ENCODE assay signal across 23 cellular contexts in the genomic region with DNA sequence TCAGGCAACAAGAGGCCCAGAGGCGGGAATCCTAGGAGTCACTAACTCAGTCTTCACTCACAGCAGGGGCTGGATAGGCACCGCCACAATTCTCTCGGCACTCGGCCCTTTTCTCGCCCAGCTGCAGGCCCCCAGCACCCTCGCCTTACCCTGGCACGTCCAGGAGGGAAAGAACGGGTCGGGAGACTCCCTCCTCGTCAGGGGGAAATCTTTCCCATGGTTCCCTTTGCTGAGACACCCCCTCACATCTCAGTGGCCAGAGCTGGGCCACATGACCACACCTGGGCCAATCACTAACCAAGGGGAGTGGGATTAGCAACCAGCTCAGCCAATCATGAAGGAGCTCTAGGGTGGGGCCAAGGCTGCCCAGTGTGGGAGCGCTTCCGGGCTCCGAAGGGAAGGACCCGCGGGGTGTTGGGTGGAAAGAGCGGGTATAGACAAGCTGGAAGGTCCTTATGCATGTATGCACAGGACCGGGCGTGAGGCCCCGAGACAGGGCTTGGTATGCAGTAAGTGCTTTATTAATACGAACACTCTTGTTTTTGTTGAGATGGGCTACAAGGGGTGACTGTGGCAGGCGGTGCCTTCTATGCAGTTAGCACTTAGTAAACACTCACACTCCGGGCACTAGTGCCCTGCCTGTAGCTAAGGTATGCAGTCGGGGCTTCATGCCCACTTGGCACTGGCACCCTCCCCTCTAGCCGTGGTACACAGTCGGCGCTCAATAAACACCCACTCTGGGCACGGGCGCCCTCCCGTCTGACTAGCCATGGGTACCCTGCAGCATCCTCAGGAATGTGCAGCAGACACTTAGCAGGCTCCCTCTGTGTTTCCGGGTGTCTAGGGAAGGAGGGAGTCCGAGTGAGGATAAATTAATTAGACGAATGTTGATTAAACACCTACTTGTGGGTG. TPM values are rescaled to one million over a fixed set of nuclear protein-coding genes. Genes with fewer than 3 reads are reported as not detected.
DNase-seq lines count a peak whose midpoint lies in the region; ATAC-seq, FAIRE-seq and TF ChIP-seq lines count a peak whose summit lies in the region.
"Had no signal": no experiment of that assay in that cellular context is flagged by ENCODE, and none has a peak within 500 bp of the region (broad histone marks: within the 10 kb centered on the region; RNA-seq: fewer than 3 reads in every experiment).

No MANE protein-coding gene starts in this region.

- no peaks in the 10 kb centered on the region for H4K20me1 ChIP-seq in HepG2 (ENCODE audit: insufficient read depth, low read length)

- H3K4me3 ChIP-seq in HepG2 (replicated peaks in 1 of 3; ENCODE audit: insufficient read depth in 1 of 3, low read depth in 2 of 3, low read length in 3 of 3), result no peak overlapping the region
- H3K4me3 ChIP-seq in upper lobe of left lung, result peak overlapping the region in 1 of 4 donors; percentile 33
- H3K4me3 ChIP-seq in prostate gland, result no peak overlapping the region
- H3K4me3 ChIP-seq: psoas muscle, smooth muscle cell, tibial artery had no signal

- H3K9me3 ChIP-seq in HepG2 (ENCODE audit: low read length) (no peaks in the 10 kb centered on the region), upper lobe of left lung (no peaks in the 10 kb centered on the region), prostate gland (no peaks in the 10 kb centered on the region)
- H3K9me3 ChIP-seq: psoas muscle, tibial artery had no signal

- peaks cover 36% of the 10 kb centered on the region for H3K4me1 ChIP-seq in HepG2 (ENCODE audit: insufficient read depth, low read length)
- peaks cover 0 to 23% (median 8%) of the 10 kb centered on the region in 4 donors for H3K4me1 ChIP-seq in upper lobe of left lung
- H3K4me1 ChIP-seq in prostate gland (replicated peaks), result no peaks in the 10 kb centered on the region
- H3K4me1 ChIP-seq: psoas muscle, tibial artery had no signal

- no TSS peak for BruUV-seq in HepG2 (replicated peaks; lab: Mats Ljungman, UMichigan)

- CTCF ChIA-PET in HepG2 (lab: Yijun Ruan, JAX; ENCODE audit: low intra/inter-chr PET ratio, low total read pairs), result no interaction called here

- H3K4me2 ChIP-seq in HepG2 (ENCODE audit: low read depth, low read length), result no peak overlapping the region
- H3K4me2 ChIP-seq: smooth muscle cell had no signal

- no peak overlapping the region for H3K27ac ChIP-seq in HepG2 (ENCODE audit: extremely low read length, insufficient read depth, low read length)
- peak overlapping the region; percentile 29 to 78 (median 54) for H3K27ac ChIP-seq in upper lobe of left lung
- H3K27ac ChIP-seq in prostate gland, result no peak overlapping the region
- H3K27ac ChIP-seq: psoas muscle, tibial artery had no signal

- no peak overlapping the region for H2AFZ ChIP-seq in HepG2 (ENCODE audit: low read length)

- H3K36me3 ChIP-seq in HepG2 (replicated peaks in 1 of 2; ENCODE audit: control insufficient read depth in 1 of 2, insufficient read depth in 2 of 2, low read length in 2 of 2), result no peaks in the 10 kb centered on the region
- H3K36me3 ChIP-seq in upper lobe of left lung, result peaks cover 0 to 20% (median 5%) of the 10 kb centered on the region in 4 donors
- H3K36me3 ChIP-seq in prostate gland, result no peaks in the 10 kb centered on the region

- intact Hi-C loops in Right ventricle myocardium inferior (cut with DNase I), result no loop called here
- intact Hi-C loops in left ventricle myocardium superior (cut with micrococcal nuclease), result no loop called here
- intact Hi-C loops in HepG2 (cut with micrococcal nuclease; ENCODE audit: unreplicated experiment), result no loop called here
- intact Hi-C loops in prostate gland (cut with DNase I), result no loop called here

- DNase-seq in Right ventricle myocardium inferior (ENCODE audit: missing footprints) (peak; percentile 55), left ventricle myocardium superior (no peak), NCI-H460 (ENCODE audit: extremely low read depth, low read depth) (peak; percentile 83), HepG2 (ENCODE audit: low spot score) (no peak), upper lobe of left lung (no peak), prostate gland (ENCODE audit: low spot score) (no peak), T1000 (lab: John Stamatoyannopoulos, UW) (no peak)
- no peak for DNase-seq in activated CD4-positive, alpha-beta T cell treated with anti-CD3 and anti-CD28 coated beads, Interleukin-2, amount 50 U/mL, for 1 hour
- DNase-seq: activated CD4-positive, alpha-beta T cell treated with anti-CD3 and anti-CD28 coated beads for 4 hours; activated CD8-positive, alpha-beta memory T cell treated with anti-CD3 and anti-CD28 coated beads, Interleukin-2, amount 10 ng/mL, durations not matched to agents 7 days and 5 days; anterior cingulate cortex; caudate nucleus; DMS79 treated with DMSO at 0.1 percent for 48 hours; glutamatergic neuron; NCI-H1105; NCI-H748 treated with DMSO at 0.1 percent for 48 hours; psoas muscle; stimulated activated CD4-positive, alpha-beta T cell treated with anti-CD3 and anti-CD28 coated beads, Interleukin-4, amount 100 ng/mL, for 1 hour; stimulated activated naive CD4-positive, alpha-beta T cell treated with Interleukin-2 at 50 U/mL for 16 hours had no signal

- no peak for FAIRE-seq in HepG2 (lab: Jason Lieb, UNC)
- FAIRE-seq: GM12892, TTC549 had no signal

- H3K79me2 ChIP-seq in HepG2 (ENCODE audit: insufficient read depth, low read length), result no peaks in the 10 kb centered on the region

- no peak overlapping the region for H3K9ac ChIP-seq in HepG2 (ENCODE audit: insufficient read depth, low read depth, low read length)

- ATAC-seq in Right ventricle myocardium inferior, result no peak
- ATAC-seq in left ventricle myocardium superior, result no peak
- no peak for ATAC-seq in HepG2
- ATAC-seq in upper lobe of left lung (ENCODE audit: low FRiP score in 2 of 2), result peak in 1 of 2 donors; percentile 51
- ATAC-seq: activated CD8-positive, alpha-beta memory T cell treated with anti-CD3 and anti-CD28 coated beads, Interleukin-2, amount 10 ng/mL, durations not matched to agents 7 days and 5 days; psoas muscle had no signal

- no peak for TF ChIP-seq EP300 in HepG2 (IDR thresholded peaks at IDR 0.05; ENCODE audit: low read depth in 2 of 2, low read length in 2 of 2)
- TF ChIP-seq EP300 in HepG2 (CRISPR knock-in tag; IDR thresholded peaks at IDR 0.05; ENCODE audit: borderline replicate concordance), result no peak
- no peak for TF ChIP-seq EP300 in upper lobe of left lung (IDR thresholded peaks at IDR 0.05)

- H3K27me3 ChIP-seq in HepG2 (ENCODE audit: control insufficient read depth in 1 of 2, insufficient read depth in 2 of 2, low read length in 2 of 2), result no peaks in the 10 kb centered on the region
- H3K27me3 ChIP-seq in upper lobe of left lung, result no peaks in the 10 kb centered on the region
- H3K27me3 ChIP-seq in prostate gland (replicated peaks; ENCODE audit: insufficient read depth), result no peaks in the 10 kb centered on the region
- H3K27me3 ChIP-seq: tibial artery had no signal

- no peak for TF ChIP-seq RAD21 in HepG2 (CRISPR knock-in tag; IDR thresholded peaks at IDR 0.05)

- in situ Hi-C loops in HepG2 (cut with HindIII; ENCODE audit: extremely low pct_ligation_motif_present, low pct_unique_long_range_greater_than_20kb), result no loop called here

- 95% methylated on average over 30 of the region's 32 CpGs for WGBS in HepG2 (ENCODE audit: low lambda C conversion rate)
- whole genome bisulfite sequencing in upper lobe of left lung, 2 donors, result 75 to 86% methylated on average over 26 to 32 of the region's 32 CpGs
- 91% methylated on average over 32 of the region's 32 CpGs for WGBS in prostate gland

- TF ChIP-seq POLR2A in HepG2 (IDR thresholded peaks at IDR 0.05; ENCODE audit: insufficient read depth in 1 of 2, low read depth in 2 of 2, low read length in 2 of 2) (no peak), upper lobe of left lung (IDR thresholded peaks at IDR 0.05) (peak in 1 of 4 donors; percentile 37), prostate gland (IDR thresholded peaks at IDR 0.05) (no peak)

- POLR2A ChIA-PET in HepG2 (lab: Yijun Ruan, JAX), result interaction anchor here (0.8 kb wide), 1 partner anchor 11 kb away, joined by 3 read pairs; no protein-coding TSS in a partner anchor

- TF ChIP-seq CTCF in HepG2 (CRISPR knock-in tag; IDR thresholded peaks at IDR 0.05), result no peak
- no peak for TF ChIP-seq CTCF in upper lobe of left lung (IDR thresholded peaks at IDR 0.05)
- no peak for TF ChIP-seq CTCF in prostate gland (IDR thresholded peaks at IDR 0.05)

TF ChIP-seq in HepG2, 621 proteins besides CTCF, POLR2A, EP300 and RAD21 (continues in another document):
- TF ChIP-seq NFYB (CRISPR knock-in tag; IDR thresholded peaks at IDR 0.05), result peak; percentile 69; the same call in 1 of the 2 replicates

RNA-seq across cellular contexts. Expression of a gene that starts 40.3 kb away (rescaled TPM):
- total RNA-seq in Right ventricle myocardium inferior, result 89.1 TPM
- 83.6 TPM for total RNA-seq in left ventricle myocardium superior
- total RNA-seq in NCI-H460 (2014; rRNA removed; shearing (Covaris generic)), result 206 and 239 TPM in 2 replicates
- polyA plus RNA-seq in NCI-H460 (2014; cell fraction: nucleus; rRNA removed), result 79.5 and 93.7 TPM in 2 replicates
- total RNA-seq in HepG2 (2016; rRNA removed; fragmentation: Illumina TruSeq; extraction: Trizol), result 0.34 and 0.46 TPM in 2 replicates
- 0.26 and 0.30 TPM in 2 replicates for total RNA-seq in HepG2 (2016; cell fraction: cytosol; rRNA removed; fragmentation: Illumina TruSeq; extraction: Trizol; ENCODE audit: low read depth)
- total RNA-seq in HepG2 (2016; cell fraction: insoluble cytoplasmic fraction; rRNA removed; fragmentation: Illumina TruSeq; extraction: Trizol), result 0.27 and 0.35 TPM in 2 replicates
- total RNA-seq in HepG2 (2016; cell fraction: membrane; rRNA removed; fragmentation: Illumina TruSeq; extraction: Trizol), result 0.28 and 0.38 TPM in 2 replicates
- 0.47 and 0.62 TPM in 2 replicates for total RNA-seq in HepG2 (2016; cell fraction: nucleus; rRNA removed; fragmentation: Illumina TruSeq; extraction: Trizol)
- polyA plus RNA-seq in HepG2 (2011; rRNA removed), result 12.4 and 25.0 TPM in 2 replicates
- 6.9 and 10.2 TPM in 2 replicates for polyA plus RNA-seq in HepG2 (2011; cell fraction: cytosol; rRNA removed)
- 71.2 and 100 TPM in 2 replicates for polyA plus RNA-seq in HepG2 (2011; cell fraction: nucleus; rRNA removed)
- polyA plus RNA-seq in HepG2 (2012), result 32.9 and 44.4 TPM in 2 replicates
- 0.14 TPM in 1 of 2 replicates, not detected in the other for polyA plus RNA-seq in HepG2 (2016; cell fraction: cytosol; fragmentation: Illumina TruSeq; extraction: Trizol; ENCODE audit: low read depth)
- 0.26 and 0.38 TPM in 2 replicates for polyA plus RNA-seq in HepG2 (2016; cell fraction: insoluble cytoplasmic fraction; fragmentation: Illumina TruSeq; extraction: Trizol; ENCODE audit: low read depth)
- 0.05 TPM in 1 of 2 replicates, not detected in the other for polyA plus RNA-seq in HepG2 (2016; cell fraction: membrane; fragmentation: Illumina TruSeq; extraction: Trizol; ENCODE audit: low read depth)
- polyA plus RNA-seq in HepG2 (2016; cell fraction: nucleus; fragmentation: Illumina TruSeq; extraction: Trizol; ENCODE audit: insufficient read depth, low read depth), result 0.79 and 1.0 TPM in 2 replicates
- 2.3 and 27.8 TPM in 2 replicates for polyA minus RNA-seq in HepG2 (2011; rRNA and poly(A)+ RNA removed; ENCODE audit: low replicate concordance)
- 3.3 and 10.6 TPM in 2 replicates for polyA minus RNA-seq in HepG2 (2011; cell fraction: cytosol; rRNA and poly(A)+ RNA removed)
- 26.3 and 39.8 TPM in 2 replicates for polyA minus RNA-seq in HepG2 (2011; cell fraction: nucleus; rRNA and poly(A)+ RNA removed)
- 100 to 1,000 TPM in 2 of 6 donors, 10 to 100 TPM in 4; 84.2 to 124 (median 94.7) TPM for total RNA-seq in upper lobe of left lung
- total RNA-seq in prostate gland, result 10 to 100 TPM in 1 of 2 donors, 1 to 10 TPM in 1; 4.3 to 20.9 TPM
- total RNA-seq: smooth muscle cell had no signal

Comparison
In these comparisons a context has a peak if more than half of its experiments do, and no peak if none do; other contexts are left out.
1. DNase-seq: peak in Right ventricle myocardium inferior (single experiment) and NCI-H460 (single experiment); none in left ventricle myocardium superior (single experiment), HepG2 (single experiment), upper lobe of left lung (0 of 2), activated CD4-positive, alpha-beta T cell treated with anti-CD3 and anti-CD28 coated beads, Interleukin-2, amount 50 U/mL, for 1 hour (single experiment), prostate gland (single experiment) and T1000 (single experiment).
2. H3K27ac ChIP-seq: peak in upper lobe of left lung (4 of 4); none in HepG2 (single experiment) and prostate gland (0 of 2).